31 cellular contexts compared by ENCODE assay signal in the genomic region with DNA sequence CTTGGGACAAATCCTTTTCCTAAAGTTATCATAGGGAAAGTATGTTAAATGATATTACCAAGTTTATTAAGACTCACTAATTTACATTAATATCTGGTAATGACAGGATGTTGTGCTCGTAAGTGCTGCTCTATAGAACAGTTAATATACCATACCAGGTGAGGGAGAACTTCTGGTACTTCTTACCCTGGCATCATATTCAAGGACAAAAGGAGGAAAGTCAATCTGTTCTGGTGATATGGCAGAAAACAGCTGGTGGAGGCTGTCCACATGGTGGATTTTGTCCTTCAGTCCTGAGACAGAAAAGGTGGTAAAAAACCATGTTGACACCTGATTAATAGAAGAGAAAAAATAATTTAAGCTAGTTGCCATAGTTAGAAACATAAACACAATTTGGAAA.
"Had no signal": no experiment of that assay in that cellular context is flagged by ENCODE, and none has a peak within 500 bp of the region (broad histone marks: within the 10 kb centered on the region; RNA-seq: fewer than 3 reads in every experiment).

No MANE protein-coding gene starts in this region.

- H3K27me3 ChIP-seq: adrenal gland, ascending aorta, body of pancreas, brain microvascular endothelial cell, breast epithelium, cardiac muscle cell had no signal

- DNase-seq: activated effector memory CD4-positive, alpha-beta T cell treated with anti-CD3 and anti-CD28 coated beads, Interleukin-2, amount 50 U/mL, for 16 hours; activated effector memory CD4-positive, alpha-beta T cell treated with Interleukin-2 at 50 U/mL for 16 hours; activated gamma-delta T cell; activated gamma-delta T cell treated with Interleukin-2 at 50 U/mL for 16 hours; activated naive CD4-positive, alpha-beta T cell; activated naive CD4-positive, alpha-beta T cell treated with anti-CD3 and anti-CD28 coated beads for 36 hours; activated naive CD4-positive, alpha-beta T cell treated with anti-CD3 and anti-CD28 coated beads, Interleukin-2, amount 10 ng/mL, durations not matched to agents 7 days and 5 days; activated naive CD4-positive, alpha-beta T cell treated with anti-CD3 and anti-CD28 coated beads, Interleukin-2, amount 50 U/mL, for 16 hours; activated naive CD4-positive, alpha-beta T cell treated with Interleukin-2 at 50 U/mL for 16 hours; activated naive CD8-positive, alpha-beta T cell treated with anti-CD3 and anti-CD28 coated beads for 36 hours; activated naive CD8-positive, alpha-beta T cell treated with anti-CD3 and anti-CD28 coated beads, Interleukin-2, amount 10 ng/mL, durations not matched to agents 7 days and 5 days; activated naive CD8-positive, alpha-beta T cell treated with anti-CD3 and anti-CD28 coated beads, Interleukin-2, amount 50 U/mL, for 24 hours; activated T-cell treated with anti-CD3 and anti-CD28 coated beads, Interleukin-2, amount 50 U/mL, for 24 hours; activated T-cell treated with anti-CD3 and anti-CD28 coated beads, Interleukin-2, amount 50 U/mL, for 4 hours; activated T-cell treated with anti-CD3 and anti-CD28 coated beads, Interleukin-2, amount 50 U/mL, for 48 hours; activated T-cell treated with anti-CD3 and anti-CD28 coated beads, Interleukin-2, amount 50 U/mL, for 72 hours; adrenal gland; amniotic stem cell; amygdala; anterior cingulate cortex; aorta; body of pancreas; brain microvascular endothelial cell; caudate nucleus; central memory CD4-positive, alpha-beta T cell; cerebellar nuclear complex had no signal

- H3K4me3 ChIP-seq: adrenal gland, ascending aorta, body of pancreas, breast epithelium, cardiac muscle cell had no signal

- H3K27ac ChIP-seq: adrenal gland, ascending aorta, body of pancreas, brain microvascular endothelial cell, breast epithelium, cardiac muscle cell had no signal

- ATAC-seq: activated naive CD4-positive, alpha-beta T cell treated with anti-CD3 and anti-CD28 coated beads, Interleukin-2, amount 50 U/mL, for 72 hours; activated naive CD8-positive, alpha-beta T cell treated with anti-CD3 and anti-CD28 coated beads, Interleukin-2, amount 50 U/mL, for 24 hours; activated T-cell treated with anti-CD3 and anti-CD28 coated beads, Interleukin-2, amount 50 U/mL, for 4 hours; activated T-cell treated with anti-CD3 and anti-CD28 coated beads, Interleukin-2, amount 50 U/mL, for 72 hours; activated T-helper 17 cell treated with anti-CD3 and anti-CD28 coated beads, Interleukin-2, amount 50 U/mL, for 72 hours; body of pancreas had no signal

- H3K9me3 ChIP-seq: adrenal gland, body of pancreas, breast epithelium had no signal

- H3K4me1 ChIP-seq: adrenal gland, ascending aorta, breast epithelium had no signal
